ENCODE assay signal across 2 cellular contexts in genomic region chr5:35333366-35333765, GRCh38.
TF ChIP-seq lines count a peak whose summit lies in the region.

No MANE protein-coding gene starts in this region.

TF ChIP-seq in neural cell, 6 proteins besides CTCF, POLR2A, EP300 and RAD21 (continued from another document):
- TF ChIP-seq REST (IDR thresholded peaks at IDR 0.05; ENCODE audit: borderline replicate concordance) (no peak), TAF1 (IDR thresholded peaks at IDR 0.05; ENCODE audit: low read depth) (no peak), POLR2AphosphoS5 (IDR thresholded peaks at IDR 0.05) (no peak), SMC3 (conservative IDR thresholded peaks at IDR 0.05; ENCODE audit: poor library complexity) (no peak)
TF ChIP-seq in neural cell: peak in this region for 0.

TF ChIP-seq in HepG2, 621 proteins besides CTCF, POLR2A, EP300 and RAD21 (continued from another document):
- no peak for TF ChIP-seq CSRNP2 (CRISPR knock-in tag; conservative IDR thresholded peaks at IDR 0.05; ENCODE audit: low read depth)
- TF ChIP-seq PAF1 (CRISPR knock-in tag; IDR thresholded peaks at IDR 0.05), result no peak
- TF ChIP-seq CEBPG (CRISPR knock-in tag; IDR thresholded peaks at IDR 0.05), result no peak
- no peak for TF ChIP-seq FOXA3 (CRISPR knock-in tag; IDR thresholded peaks at IDR 0.05)
- TF ChIP-seq, protein P1, sequence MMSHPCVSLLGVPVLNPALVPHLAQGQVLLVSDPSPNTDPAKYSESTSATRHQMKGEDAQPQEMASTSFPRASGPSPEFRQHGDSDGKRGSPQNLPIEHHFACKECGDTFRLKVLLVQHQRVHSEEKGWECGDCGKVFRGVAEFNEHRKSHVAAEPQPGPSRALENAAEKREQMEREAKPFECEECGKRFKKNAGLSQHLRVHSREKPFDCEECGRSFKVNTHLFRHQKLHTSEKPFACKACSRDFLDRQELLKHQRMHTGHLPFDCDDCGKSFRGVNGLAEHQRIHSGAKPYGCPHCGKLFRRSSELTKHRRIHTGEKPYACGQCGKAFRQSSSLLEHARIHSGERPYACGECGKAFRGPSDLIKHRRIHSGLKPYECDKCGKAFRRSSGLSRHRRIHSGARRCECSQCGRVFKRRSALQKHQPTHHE (CRISPR knock-in tag; IDR thresholded peaks at IDR 0.05; ENCODE audit: borderline replicate concordance), result no peak
- no peak for TF ChIP-seq POLR2AphosphoS2 (IDR thresholded peaks at IDR 0.05; ENCODE audit: low read depth, low read length)
- TF ChIP-seq ATRX (CRISPR knock-in tag; IDR thresholded peaks at IDR 0.05; ENCODE audit: borderline replicate concordance), result no peak
- no peak for TF ChIP-seq MED13 (CRISPR knock-in tag; IDR thresholded peaks at IDR 0.05)
- TF ChIP-seq ZNF558 (CRISPR knock-in tag; IDR thresholded peaks at IDR 0.05; ENCODE audit: borderline replicate concordance), result no peak
